ENCODE assay signal across 15 cellular contexts in the genomic region with DNA sequence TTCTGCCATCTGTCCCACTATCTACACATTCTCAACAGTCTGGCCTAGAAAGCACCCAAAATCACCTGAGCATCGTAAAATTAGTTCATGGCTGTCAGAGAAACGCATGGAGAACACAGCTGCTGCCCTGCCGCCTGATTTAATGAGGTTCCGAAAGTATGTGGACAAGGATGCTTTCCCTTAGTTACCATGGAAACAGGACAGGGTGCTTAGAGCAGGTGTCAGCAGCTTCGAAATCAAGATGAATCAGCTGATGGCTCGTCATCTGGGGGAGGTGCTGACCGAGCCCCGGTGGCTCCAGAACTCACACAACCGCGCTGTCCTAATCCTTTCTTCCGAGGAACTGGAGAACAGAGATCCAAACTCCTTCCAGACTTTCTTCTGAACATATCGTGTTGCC.
DNase-seq lines count a peak whose midpoint lies in the region.
"Had no signal": no experiment of that assay in that cellular context is flagged by ENCODE, and none has a peak within 500 bp of the region (broad histone marks: within the 10 kb centered on the region; RNA-seq: fewer than 3 reads in every experiment).

No MANE protein-coding gene starts in this region.

- intact Hi-C loops in posterior cingulate gyrus (cut with DNase I): no loop called here

- DNase-seq in M059J (ENCODE audit: low read depth) (peak; percentile 22), NCI-H2171 treated with DMSO at 0.1 percent for 48 hours (lab: John Stamatoyannopoulos, UW) (peak; percentile 87), cerebellum (ENCODE audit: low spot score) (peak; percentile 67), posterior cingulate gyrus (peak in 6 of 10 donors; percentile 21 to 86 (median 40)), NOMO-1 treated with dmso at 0.1 percent for 144 hours (lab: John Stamatoyannopoulos, UW; ENCODE audit: unreplicated experiment) (no peak), pons (ENCODE audit: low spot score) (no peak), NCI-H1930 (lab: John Stamatoyannopoulos, UW) (no peak)
- DNase-seq: activated CD4-positive, CD25-positive, alpha-beta regulatory T cell; activated CD8-positive, alpha-beta memory T cell treated with anti-CD3 and anti-CD28 coated beads for 24 hours; BE2C; DND-41; left lung; NCI-H187; small intestine; transverse colon had no signal

Comparison
In these comparisons a context has a peak if more than half of its experiments do, and no peak if none do; other contexts are left out.
1. DNase-seq: peak in M059J (single experiment), NCI-H2171 treated with DMSO at 0.1 percent for 48 hours (single experiment), cerebellum (single experiment) and posterior cingulate gyrus (6 of 10); none in NOMO-1 treated with dmso at 0.1 percent for 144 hours (single experiment), pons (single experiment) and NCI-H1930 (0 of 2).